8 cellular contexts compared by ENCODE assay signal in the genomic region with DNA sequence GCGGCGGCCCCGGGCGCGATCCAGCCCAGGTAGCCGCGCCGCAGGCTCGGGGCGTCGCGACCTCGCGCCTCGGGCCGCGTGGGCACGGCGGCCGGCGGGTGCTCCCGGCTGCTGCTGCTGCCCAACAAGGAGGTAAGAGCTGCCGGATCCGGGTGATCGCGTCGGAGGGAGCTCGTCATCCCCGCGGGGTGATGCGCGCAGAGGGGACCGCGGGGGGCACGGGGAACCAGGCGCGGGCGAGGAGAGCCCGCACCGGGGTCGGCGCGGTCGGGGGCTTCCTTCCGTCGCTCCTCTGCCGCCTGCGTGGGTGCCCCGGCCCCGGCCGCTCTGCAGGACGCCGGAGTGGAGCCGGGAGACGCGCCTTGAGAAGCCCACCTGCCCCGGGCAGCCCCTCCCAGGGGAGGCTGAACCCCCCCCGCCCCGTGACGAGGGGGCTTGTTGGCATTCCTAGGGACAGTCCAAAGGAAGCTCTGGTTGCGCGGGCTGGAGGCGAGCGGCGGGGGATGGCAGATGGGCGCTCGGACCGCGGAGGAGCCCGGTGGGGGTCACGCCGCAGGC.
DNase-seq lines count a peak whose midpoint lies in the region; ATAC-seq, FAIRE-seq and TF ChIP-seq lines count a peak whose summit lies in the region.

No MANE protein-coding gene starts in this region.

- ATAC-seq in GM21515 (IDR thresholded peaks at IDR 0.05; ENCODE audit: unreplicated experiment) (peak; percentile 5), GM12878 (no peak)

- WGBS in GM12878 (ENCODE audit: insufficient coverage, insufficient replicate concordance, low lambda C conversion rate, missing lambda C conversion rate) = 1% methylated on average over 20 of the region's 72 CpGs

- TF ChIP-seq EP300 in GM12878 (IDR thresholded peaks at IDR 0.05; ENCODE audit: borderline replicate concordance in 1 of 2, control insufficient read depth in 1 of 2, low read depth in 2 of 2, low read length in 2 of 2) = no peak

- H3K9ac ChIP-seq in Karpas-422 (ENCODE audit: low read length) (peak overlapping the region; percentile 82), GM12878 (ENCODE audit: control insufficient read depth, insufficient read depth, low read length) (peak overlapping the region; percentile 79), kidney (ENCODE audit: low read length in 2 of 2) (peak overlapping the region; percentile 24 to 60), stomach smooth muscle (ENCODE audit: low read length in 2 of 2) (peak overlapping the region; percentile 58 to 78)

- H3K4me1 ChIP-seq in Karpas-422 (ENCODE audit: low read length) (peaks cover 46% of the 10 kb centered on the region), GM12878 (ENCODE audit: control insufficient read depth, insufficient read depth, low read length) (peaks cover 25% of the 10 kb centered on the region), kidney (ENCODE audit: control insufficient read depth in 1 of 2, insufficient read depth in 1 of 2, low read depth in 1 of 2, low read length in 2 of 2) (peaks cover 7 to 22% of the 10 kb centered on the region in 2 donors), stomach smooth muscle (ENCODE audit: control insufficient read depth, insufficient read depth, low read length) (peaks cover 12% of the 10 kb centered on the region)

- no peaks in the 10 kb centered on the region for H3K9me3 ChIP-seq in Karpas-422 (ENCODE audit: low read length)
- H3K9me3 ChIP-seq in GM12878 (replicated peaks; ENCODE audit: control insufficient read depth, insufficient read depth, low read length) = no peaks in the 10 kb centered on the region
- H3K9me3 ChIP-seq in kidney (ENCODE audit: control insufficient read depth in 1 of 2, low read length in 2 of 2) = no peaks in the 10 kb centered on the region
- no peaks in the 10 kb centered on the region for H3K9me3 ChIP-seq in stomach smooth muscle (ENCODE audit: control insufficient read depth in 2 of 2, low read length in 2 of 2)

- in situ Hi-C loops in GM12878 (cut with MboI) = no loop called here

- H3K4me3 ChIP-seq in AG10803 (ENCODE audit: low read length) (peak overlapping the region; percentile 71), Karpas-422 (ENCODE audit: low read length) (peak overlapping the region; percentile 91), GM12878 (peak overlapping the region; percentile 92), kidney (ENCODE audit: low read length in 2 of 2) (peak overlapping the region; percentile 43 to 71), stomach smooth muscle (ENCODE audit: low read length in 2 of 2) (peak overlapping the region; percentile 68 to 83)

- H3K9me2 ChIP-seq in Karpas-422 (replicated peaks; ENCODE audit: insufficient read depth, low read length) = no peaks in the 10 kb centered on the region

- H3K27me3 ChIP-seq in Karpas-422 (ENCODE audit: low read length) (no peaks in the 10 kb centered on the region), GM12878 (replicated peaks in 1 of 2; ENCODE audit: control insufficient read depth in 2 of 2, insufficient read depth in 2 of 2, low read length in 1 of 2) (no peaks in the 10 kb centered on the region), stomach smooth muscle (ENCODE audit: control insufficient read depth in 1 of 2, insufficient read depth in 2 of 2, low read length in 2 of 2) (no peaks in the 10 kb centered on the region)

- FAIRE-seq in GM12878 (lab: Jason Lieb, UNC) (no peak), kidney (lab: Jason Lieb, UNC) (no peak)

- BruUV-seq in GM12878 (replicated peaks; lab: Mats Ljungman, UMichigan) = no TSS peak

- TF ChIP-seq CTCF in AG10803 (conservative IDR thresholded peaks at IDR 0.05; ENCODE audit: low read length) = no peak
- TF ChIP-seq CTCF in GM12878 (IDR thresholded peaks at IDR 0.05 in 2 of 3, conservative IDR thresholded peaks at IDR 0.05 in 1 of 3; ENCODE audit: control insufficient read depth in 2 of 3, extremely low read depth in 1 of 3, insufficient read depth in 1 of 3, low read depth in 3 of 3, low read length in 3 of 3) = no peak
- no peak for TF ChIP-seq CTCF in kidney (IDR thresholded peaks at IDR 0.05; ENCODE audit: borderline replicate concordance, extremely low read depth, insufficient read depth)

- SMC1A ChIA-PET in GM12878 (lab: Charles Lee; ENCODE audit: uncharacterized antibody, unreplicated experiment) = interaction anchor here (0.6 to 5.8 kb wide), 16 partner anchors 16 to 331 kb away, joined by 3 to 163 read pairs (median 8); no protein-coding TSS in a partner anchor

- intact Hi-C loops in GM12878 (cut with micrococcal nuclease; ENCODE audit: unreplicated experiment) = no loop called here
- intact Hi-C loops in kidney (cut with DNase I) = loop anchor here (10.0 kb wide), 1 partner anchor 125 kb away; no protein-coding TSS in a partner anchor

- H2AFZ ChIP-seq in Karpas-422 (ENCODE audit: low read length) (peak overlapping the region; percentile 84; the same call in 1 of the 2 replicates), GM12878 (ENCODE audit: control insufficient read depth, low read depth, low read length) (peak overlapping the region; percentile 19; the same call in 1 of the 2 replicates)

- DNase-seq in AG10803 (ENCODE audit: low read depth) (no peak), Karpas-422 (peak; percentile 53), GM12878 (ENCODE audit: low read depth, low spot score) (no peak), kidney (peak; percentile 79), NCI-H2081 treated with DMSO at 0.1 percent for 48 hours (lab: John Stamatoyannopoulos, UW) (no peak)
- DNase-seq in stimulated activated CD4-positive, alpha-beta T cell treated with anti-CD3 and anti-CD28 coated beads, Interleukin-1b, Interleukin-23, amount 100 ng/mL, for 48 hours = no peak

- CTCF ChIA-PET in GM12878 (lab: Yijun Ruan, JAX) = interaction anchor here (1.1 to 17.5 kb wide), 7 partner anchors 85 to 293 kb away, joined by 3 to 320 read pairs (median 7); no protein-coding TSS in a partner anchor

- peak; percentile 39; the same call in 1 of the 2 replicates for TF ChIP-seq POLR2A in GM12878 (IDR thresholded peaks at IDR 0.05; ENCODE audit: low read depth, low read length)

- H3K79me2 ChIP-seq in Karpas-422 (ENCODE audit: low read length) (no peaks in the 10 kb centered on the region), GM12878 (ENCODE audit: control insufficient read depth, insufficient read depth, low read length) (peaks cover 59% of the 10 kb centered on the region)

- POLR2A ChIA-PET in GM12878 (lab: Charles Lee) = interaction anchor here (0.6 to 4.3 kb wide), 6 partner anchors 85 to 291 kb away, joined by 3 to 24 read pairs (median 6); no protein-coding TSS in a partner anchor

- RAD21 ChIA-PET in GM12878 (lab: Charles Lee; ENCODE audit: unreplicated experiment) = interaction anchor here (0.9 to 11.1 kb wide), 18 partner anchors 17 to 292 kb away, joined by 3 to 201 read pairs (median 5); partner anchors contain the start of gene MGAT5

- H4K20me1 ChIP-seq in Karpas-422 (ENCODE audit: insufficient read depth, low read depth, low read length) = peaks cover 39% of the 10 kb centered on the region
- H4K20me1 ChIP-seq in GM12878 (ENCODE audit: control insufficient read depth, insufficient read depth) = no peaks in the 10 kb centered on the region; the same call in 1 of the 2 replicates

- TF ChIP-seq RAD21 in GM12878 (IDR thresholded peaks at IDR 0.05; ENCODE audit: insufficient read depth, low read depth, low read length) = no peak

- peak overlapping the region; percentile 92 for H3K4me2 ChIP-seq in Karpas-422 (ENCODE audit: low read depth, low read length, poor library complexity, severe bottlenecking)
- H3K4me2 ChIP-seq in GM12878 (ENCODE audit: control insufficient read depth, insufficient read depth) = peak overlapping the region; percentile 17; the same call in 1 of the 2 replicates

- no peaks in the 10 kb centered on the region for H3K36me3 ChIP-seq in Karpas-422 (ENCODE audit: insufficient read depth, low read length)
- H3K36me3 ChIP-seq in GM12878 (ENCODE audit: control insufficient read depth in 2 of 2, insufficient read depth in 2 of 2, low read length in 1 of 2) = 0 out of 4 replicates have a peak, but pooled peaks cover 0 to 2% of the 10 kb centered on the region in 2 experiments
- H3K36me3 ChIP-seq in kidney (ENCODE audit: control insufficient read depth in 1 of 2, insufficient read depth in 2 of 2, low read length in 2 of 2) = no peaks in the 10 kb centered on the region
- no peaks in the 10 kb centered on the region for H3K36me3 ChIP-seq in stomach smooth muscle (ENCODE audit: control insufficient read depth in 2 of 2, insufficient read depth in 2 of 2, low read length in 2 of 2)

- H3K27ac ChIP-seq in Karpas-422 (ENCODE audit: low read length) = no peak overlapping the region
- H3K27ac ChIP-seq in GM12878 (ENCODE audit: control insufficient read depth, insufficient read depth) = peak overlapping the region; percentile 77
- peak overlapping the region; percentile 85 to 87 for H3K27ac ChIP-seq in kidney (ENCODE audit: low read depth in 2 of 2, low read length in 2 of 2)
- H3K27ac ChIP-seq in stomach smooth muscle (ENCODE audit: low read length) = peak overlapping the region; percentile 76

TF ChIP-seq in GM12878, 131 proteins besides CTCF, POLR2A, EP300 and RAD21:
- 0 out of 2 replicates have a peak, but pooled peaks have one; percentile 1 for TF ChIP-seq HCFC1 (IDR thresholded peaks at IDR 0.05; ENCODE audit: low read length)
- TF ChIP-seq LARP7 (IDR thresholded peaks at IDR 0.05) = peak; percentile 49; the same call in 1 of the 2 replicates
- no peak for TF ChIP-seq JUNB (IDR thresholded peaks at IDR 0.05)
- TF ChIP-seq TCF12 (IDR thresholded peaks at IDR 0.05; ENCODE audit: low read depth, low read length) = no peak
- TF ChIP-seq IKZF1 (conservative IDR thresholded peaks at IDR 0.05) = peak; percentile 12
- TF ChIP-seq ZSCAN29 (IDR thresholded peaks at IDR 0.05) = 0 out of 2 replicates have a peak, but pooled peaks have one; percentile 61
- TF ChIP-seq NR2F1 (conservative IDR thresholded peaks at IDR 0.05) = 0 out of 2 replicates have a peak, but pooled peaks have one; percentile 3
- 0 out of 2 replicates have a peak, but pooled peaks have one; percentile 22 for TF ChIP-seq GATAD2B (conservative IDR thresholded peaks at IDR 0.05; ENCODE audit: low read depth)

Comparison
In these comparisons a context has a peak if more than half of its experiments do, and no peak if none do; other contexts are left out.
1. DNase-seq: peak in Karpas-422 (single experiment) and kidney (single experiment); none in AG10803 (single experiment), GM12878 (single experiment), stimulated activated CD4-positive, alpha-beta T cell treated with anti-CD3 and anti-CD28 coated beads, Interleukin-1b, Interleukin-23, amount 100 ng/mL, for 48 hours (single experiment) and NCI-H2081 treated with DMSO at 0.1 percent for 48 hours (single experiment).
2. Peak in every context shown above with its lines, with median percentiles within 50 percentile points of each other: H3K4me3 ChIP-seq and H3K9ac ChIP-seq.